ENCODE assay signal across 11 cellular contexts in genomic region chr15:71221417-71221816, GRCh38.
"Had no signal": no experiment of that assay in that cellular context is flagged by ENCODE, and none has a peak within 500 bp of the region (broad histone marks: within the 10 kb centered on the region; RNA-seq: fewer than 3 reads in every experiment).

No MANE protein-coding gene starts in this region.

- H3K4me3 Mint-ChIP-seq: GM23338, H9, HFFc6 had no signal

- H3K9me3 Mint-ChIP-seq: GM23338, HFFc6 had no signal

- H3K27ac Mint-ChIP-seq: GM23338, H9, HFFc6 had no signal

- H3K27ac ChIP-seq: GM23248 had no signal

- ATAC-seq: GM23338, HCT116 had no signal

- DNase-seq: GM23248, GOT3, H7, H9, HCEC 1CT, HFFc6 had no signal

- H3K9ac ChIP-seq: GM23248 had no signal

- H3K36me3 ChIP-seq: HAP-1 had no signal

- H3K4me3 ChIP-seq: GM23248, GM23338, HAP-1 had no signal

- H3K4me2 ChIP-seq: GM23338 had no signal

- FAIRE-seq: H1, H54 had no signal

- H2AFZ ChIP-seq: GM23248, GM23338 had no signal
